18 cellular contexts compared by ENCODE assay signal in the genomic region with DNA sequence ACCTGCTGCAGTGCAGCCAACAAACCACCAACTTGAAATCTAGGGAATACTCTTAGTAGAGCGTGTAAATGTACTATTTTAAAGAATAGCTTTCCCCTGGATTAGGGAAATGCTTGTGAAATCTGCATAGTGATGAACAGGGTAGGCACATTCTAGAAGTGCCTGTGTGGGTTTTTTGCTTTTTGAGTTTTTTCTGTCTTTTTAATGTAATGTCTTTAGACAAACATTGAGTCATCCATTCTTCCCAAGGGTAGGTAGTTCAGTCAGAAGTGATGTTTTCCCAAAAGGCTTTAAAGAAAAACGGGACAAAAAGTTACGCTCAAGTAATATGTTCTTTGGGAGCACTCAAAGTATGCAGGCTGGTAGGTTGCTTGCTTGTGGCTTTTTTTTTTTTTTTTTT.
DNase-seq lines count a peak whose midpoint lies in the region; ATAC-seq and TF ChIP-seq lines count a peak whose summit lies in the region.
"Had no signal": no experiment of that assay in that cellular context is flagged by ENCODE, and none has a peak within 500 bp of the region (broad histone marks: within the 10 kb centered on the region; RNA-seq: fewer than 3 reads in every experiment).

No MANE protein-coding gene starts in this region.

- TF ChIP-seq EP300 in SK-N-SH (IDR thresholded peaks at IDR 0.05; ENCODE audit: borderline replicate concordance in 1 of 2, low read depth in 1 of 2, low read length in 1 of 2) = no peak

- peaks cover 0 to 5% of the 10 kb centered on the region in 2 experiments; a peak in 3 of 4 replicates for H3K4me1 ChIP-seq in SK-N-SH (ENCODE audit: control insufficient read depth in 1 of 2, insufficient read depth in 2 of 2, low read depth in 1 of 2, low read length in 1 of 2)
- H3K4me1 ChIP-seq: Peyer's patch had no signal

- POLR2A ChIA-PET in SK-N-SH (lab: Yijun Ruan, JAX) = interaction anchor here (0.6 kb wide), 1 partner anchor 640 kb away, joined by 4 read pairs; no protein-coding TSS in a partner anchor
- POLR2A ChIA-PET in activated CD4-positive, alpha-beta T cell treated with anti-CD3 and anti-CD28 coated beads, Interleukin-2, amount 10 ng/mL, durations not matched to agents 7 days and 5 days (lab: Charles Lee) = no interaction called here

- no peak overlapping the region for H3K9ac ChIP-seq in SK-N-SH

- peaks cover 3% of the 10 kb centered on the region for H3K9me3 Mint-ChIP-seq in natural killer cell treated with Interleukin-12 subunit alpha and Interleukin-12 subunit beta and Interleukin-15 and Interleukin-18, amount 100 ng/mL, for 72 hours
- no peaks in the 10 kb centered on the region for H3K9me3 Mint-ChIP-seq in activated CD4-positive, alpha-beta T cell treated with anti-CD3 and anti-CD28 coated beads, Interleukin-2, amount 10 ng/mL, durations not matched to agents 7 days and 5 days

- no peak for TF ChIP-seq CTCF in AG10803 (conservative IDR thresholded peaks at IDR 0.05; ENCODE audit: low read length)
- TF ChIP-seq CTCF in SK-N-SH (IDR thresholded peaks at IDR 0.05) = no peak
- no peak for TF ChIP-seq CTCF in fibroblast of mammary gland (conservative IDR thresholded peaks at IDR 0.05; ENCODE audit: control insufficient read depth, insufficient read depth, low read depth, low read length)

- no peak overlapping the region for H3K27ac Mint-ChIP-seq in natural killer cell treated with Interleukin-12 subunit alpha and Interleukin-12 subunit beta and Interleukin-15 and Interleukin-18, amount 100 ng/mL, for 72 hours
- no peak overlapping the region for H3K27ac Mint-ChIP-seq in activated CD4-positive, alpha-beta T cell treated with anti-CD3 and anti-CD28 coated beads, Interleukin-2, amount 10 ng/mL, durations not matched to agents 7 days and 5 days
- H3K27ac Mint-ChIP-seq: IgD-negative memory B cell had no signal

- peak; percentile 48 for DNase-seq in AG10803 (ENCODE audit: low read depth)
- DNase-seq in SK-N-SH = no peak
- DNase-seq in fibroblast of mammary gland (ENCODE audit: low read depth) = peak; percentile 64
- peak; percentile 14 for DNase-seq in renal cortical epithelial cell (ENCODE audit: low read depth)
- DNase-seq in natural killer cell treated with Interleukin-12 subunit alpha and Interleukin-12 subunit beta and Interleukin-15 and Interleukin-18, amount 100 ng/mL, for 72 hours (ENCODE audit: low spot score) = no peak
- no peak for DNase-seq in COLO829 (ENCODE audit: low spot score)
- no peak for DNase-seq in amniotic stem cell (lab: John Stamatoyannopoulos, UW)
- no peak for DNase-seq in activated CD4-positive, alpha-beta T cell treated with anti-CD3 and anti-CD28 coated beads, Interleukin-2, amount 10 ng/mL, durations not matched to agents 7 days and 5 days
- DNase-seq: COR-L47, DMS153, NCI-H1417, NCI-H2029 treated with DMSO at 0.1 percent for 48 hours, NCI-H510A, NCI-H82, Peyer's patch, SHP77 had no signal

- WGBS in SK-N-SH (ENCODE audit: low lambda C conversion rate) = 88% methylated on average over 3 of the region's 3 CpGs

- TF ChIP-seq RAD21 in SK-N-SH (IDR thresholded peaks at IDR 0.05; ENCODE audit: low read length) = no peak

- CTCF ChIA-PET in SK-N-SH (lab: Yijun Ruan, JAX) = interaction anchor here (1.6 to 2.0 kb wide), 2 partner anchors 10 to 51 kb away, joined by 3 to 6 read pairs; no protein-coding TSS in a partner anchor
- CTCF ChIA-PET in activated CD4-positive, alpha-beta T cell treated with anti-CD3 and anti-CD28 coated beads, Interleukin-2, amount 10 ng/mL, durations not matched to agents 7 days and 5 days (lab: Charles Lee) = interaction anchor here (0.7 kb wide), 1 partner anchor 104 kb away, joined by 5 read pairs; no protein-coding TSS in a partner anchor

- no peaks in the 10 kb centered on the region for H3K36me3 Mint-ChIP-seq in natural killer cell treated with Interleukin-12 subunit alpha and Interleukin-12 subunit beta and Interleukin-15 and Interleukin-18, amount 100 ng/mL, for 72 hours
- no peaks in the 10 kb centered on the region for H3K36me3 Mint-ChIP-seq in activated CD4-positive, alpha-beta T cell treated with anti-CD3 and anti-CD28 coated beads, Interleukin-2, amount 10 ng/mL, durations not matched to agents 7 days and 5 days (ENCODE audit: low read depth)
- H3K36me3 Mint-ChIP-seq: IgD-negative memory B cell had no signal

- no peaks in the 10 kb centered on the region for H3K27me3 ChIP-seq in SK-N-SH (ENCODE audit: insufficient read depth)
- H3K27me3 ChIP-seq: Peyer's patch had no signal

- H3K9me2 ChIP-seq in SK-N-SH = no peaks in the 10 kb centered on the region

- peak overlapping the region in 1 of 2 experiments; percentile 1; a peak in 1 of 4 replicates for H3K27ac ChIP-seq in SK-N-SH (ENCODE audit: low read depth in 2 of 2, low read length in 1 of 2)
- H3K27ac ChIP-seq: Peyer's patch had no signal

- H3K27me3 Mint-ChIP-seq in natural killer cell treated with Interleukin-12 subunit alpha and Interleukin-12 subunit beta and Interleukin-15 and Interleukin-18, amount 100 ng/mL, for 72 hours = no peaks in the 10 kb centered on the region
- peaks cover 2% of the 10 kb centered on the region for H3K27me3 Mint-ChIP-seq in activated CD4-positive, alpha-beta T cell treated with anti-CD3 and anti-CD28 coated beads, Interleukin-2, amount 10 ng/mL, durations not matched to agents 7 days and 5 days
- H3K27me3 Mint-ChIP-seq: IgD-negative memory B cell had no signal

- no peak overlapping the region for H3K4me3 Mint-ChIP-seq in natural killer cell treated with Interleukin-12 subunit alpha and Interleukin-12 subunit beta and Interleukin-15 and Interleukin-18, amount 100 ng/mL, for 72 hours
- H3K4me3 Mint-ChIP-seq in activated CD4-positive, alpha-beta T cell treated with anti-CD3 and anti-CD28 coated beads, Interleukin-2, amount 10 ng/mL, durations not matched to agents 7 days and 5 days = no peak overlapping the region

- H4K20me1 ChIP-seq in SK-N-SH (ENCODE audit: insufficient read depth) = peaks cover 21% of the 10 kb centered on the region

- no peak overlapping the region for H2AFZ ChIP-seq in SK-N-SH (ENCODE audit: low read depth)

- peaks cover 7% of the 10 kb centered on the region for H3F3A ChIP-seq in SK-N-SH (replicated peaks; ENCODE audit: insufficient read depth)

- no peaks in the 10 kb centered on the region for H3K36me3 ChIP-seq in SK-N-SH (replicated peaks in 1 of 2; ENCODE audit: control insufficient read depth in 1 of 2, insufficient read depth in 2 of 2, low read length in 1 of 2)
- H3K36me3 ChIP-seq: Peyer's patch had no signal

- no peak overlapping the region for H3K4me2 ChIP-seq in SK-N-SH

- H3K4me3 ChIP-seq in AG10803 (ENCODE audit: low read length) (no peak overlapping the region), SK-N-SH (ENCODE audit: low read depth in 2 of 2, low read length in 1 of 2) (no peak overlapping the region), fibroblast of mammary gland (ENCODE audit: control insufficient read depth, low read depth, low read length) (no peak overlapping the region)
- H3K4me3 ChIP-seq: Peyer's patch had no signal

- H3K4me1 Mint-ChIP-seq in natural killer cell treated with Interleukin-12 subunit alpha and Interleukin-12 subunit beta and Interleukin-15 and Interleukin-18, amount 100 ng/mL, for 72 hours (ENCODE audit: low read depth in 2 of 2) = no peaks in the 10 kb centered on the region
- no peaks in the 10 kb centered on the region for H3K4me1 Mint-ChIP-seq in activated CD4-positive, alpha-beta T cell treated with anti-CD3 and anti-CD28 coated beads, Interleukin-2, amount 10 ng/mL, durations not matched to agents 7 days and 5 days

- H3K79me2 ChIP-seq in SK-N-SH (ENCODE audit: insufficient read depth) = peaks cover 19% of the 10 kb centered on the region

- no peak for ATAC-seq in natural killer cell treated with Interleukin-12 subunit alpha and Interleukin-12 subunit beta and Interleukin-15 and Interleukin-18, amount 100 ng/mL, for 72 hours
- ATAC-seq: HCT116 had no signal

- no peaks in the 10 kb centered on the region for H3K9me3 ChIP-seq in SK-N-SH
- H3K9me3 ChIP-seq: Peyer's patch had no signal

TF ChIP-seq in SK-N-SH, 30 proteins besides CTCF, POLR2A, EP300 and RAD21:
- no peak for TF ChIP-seq SMC3 (IDR thresholded peaks at IDR 0.05; ENCODE audit: low read depth, low read length)
- peak; percentile 39; the same call in 1 of the 2 replicates for TF ChIP-seq FOSL2 (IDR thresholded peaks at IDR 0.05; ENCODE audit: borderline replicate concordance, low read depth)
- peak; percentile 36 for TF ChIP-seq JUND (IDR thresholded peaks at IDR 0.05)
TF ChIP-seq in SK-N-SH: peak in this region for 2.

Comparison
In these comparisons a context has a peak if more than half of its experiments do, and no peak if none do; other contexts are left out.
1. DNase-seq: peak in AG10803 (single experiment), fibroblast of mammary gland (single experiment) and renal cortical epithelial cell (single experiment); none in SK-N-SH (single experiment), natural killer cell treated with Interleukin-12 subunit alpha and Interleukin-12 subunit beta and Interleukin-15 and Interleukin-18, amount 100 ng/mL, for 72 hours (single experiment), COLO829 (single experiment), amniotic stem cell (single experiment) and activated CD4-positive, alpha-beta T cell treated with anti-CD3 and anti-CD28 coated beads, Interleukin-2, amount 10 ng/mL, durations not matched to agents 7 days and 5 days (single experiment).